Comparison of ENCODE assay signal across 8 cellular contexts in genomic region chr15:78873796-78874761, GRCh38. TPM values are rescaled to one million over a fixed set of nuclear protein-coding genes. Genes with fewer than 3 reads are reported as not detected.
A peak's percentile ranks its signal among the peaks of the same experiment; 100 is the strongest.
DNase-seq lines count a peak whose midpoint lies in the region; ATAC-seq and TF ChIP-seq lines count a peak whose summit lies in the region.

No MANE protein-coding gene starts in this region.

- peak in 1 of 4 donors; percentile 45 for ATAC-seq in psoas muscle
- ATAC-seq in HG03039 (IDR thresholded peaks at IDR 0.05; ENCODE audit: unreplicated experiment), result no peak
- no peak for ATAC-seq in HG02642 (IDR thresholded peaks at IDR 0.05; ENCODE audit: poor library complexity, unreplicated experiment)

- peaks cover 40% of the 10 kb centered on the region for H3K4me1 ChIP-seq in psoas muscle

- peak overlapping the region; percentile 99 for H3K27ac ChIP-seq in psoas muscle

- no peaks in the 10 kb centered on the region for H3K36me3 ChIP-seq in psoas muscle (ENCODE audit: insufficient read depth in 1 of 2, low read depth in 1 of 2)

- no peaks in the 10 kb centered on the region for H3K9me3 ChIP-seq in psoas muscle

- H3K27me3 ChIP-seq in psoas muscle (ENCODE audit: insufficient read depth in 3 of 3, low read length in 2 of 3), result no peaks in the 10 kb centered on the region

- no peak for TF ChIP-seq CTCF in foreskin fibroblast (IDR thresholded peaks at IDR 0.05; ENCODE audit: low read depth, low read length)
- no peak for TF ChIP-seq CTCF in psoas muscle (IDR thresholded peaks at IDR 0.05)

- intact Hi-C loops in psoas muscle (cut with DNase I), result loop anchor here in 1 of 2 donors (10.0 kb wide), 1 partner anchor 109 kb away; no protein-coding TSS in a partner anchor

- WGBS in psoas muscle, 3 donors, result 2 to 5% (median 2%) methylated on average over 38 of the region's 38 CpGs

- peak overlapping the region; percentile 99 to 100 for H3K4me3 ChIP-seq in foreskin fibroblast (ENCODE audit: low read depth in 1 of 2, low read length in 2 of 2)
- peak overlapping the region; percentile 84 for H3K4me3 ChIP-seq in psoas muscle

- peak; percentile 45 for DNase-seq in ELF-1 (ENCODE audit: low read depth, low spot score)
- DNase-seq in M059J (ENCODE audit: low read depth), result peak; percentile 31
- peak; percentile 15 for DNase-seq in activated T-helper 1 cell treated with Interleukin-2 at 50 U/mL for 16 hours (ENCODE audit: low read depth)
- peak; percentile 9 to 47 for DNase-seq in foreskin fibroblast
- no peak for DNase-seq in psoas muscle
- DNase-seq in NCI-H345 (lab: John Stamatoyannopoulos, UW), result no peak

RNA-seq across cellular contexts. Expression of gene MORF4L1, which starts 1.4 kb away (rescaled TPM):
- 225 and 272 TPM in 2 replicates for total RNA-seq in M059J (2014; rRNA removed; shearing (Covaris generic))
- total RNA-seq in psoas muscle, result 100 to 1,000 TPM; 262 to 357 (median 341) TPM
- 100 to 1,000 TPM; 288 to 679 (median 327) TPM for polyA plus RNA-seq in psoas muscle

Comparison
In these comparisons a context has a peak if more than half of its experiments do, and no peak if none do; other contexts are left out.
1. DNase-seq: peak in ELF-1 (single experiment), M059J (single experiment), activated T-helper 1 cell treated with Interleukin-2 at 50 U/mL for 16 hours (single experiment) and foreskin fibroblast (2 of 2); none in psoas muscle (0 of 2) and NCI-H345 (single experiment).